Comparison of ENCODE assay signal across 8 cellular contexts in genomic region chr4:118592289-118592688, GRCh38.
DNase-seq lines count a peak whose midpoint lies in the region; ATAC-seq and TF ChIP-seq lines count a peak whose summit lies in the region.
"Not testable (repeated sequence)": the region's sequence is repeated elsewhere in the genome, so short reads cannot be mapped to it uniquely, and the experiment has no call there.

No MANE protein-coding gene starts in this region.

- not testable (repeated sequence) for H3K36me3 ChIP-seq in CD8-positive, alpha-beta T cell (ENCODE audit: insufficient read depth, low read length); Karpas-422 (ENCODE audit: insufficient read depth, low read length); brain microvascular endothelial cell (replicated peaks); lower lobe of right lung; prostate gland; transverse colon

- not testable (repeated sequence) for H4K20me1 ChIP-seq in Karpas-422 (ENCODE audit: insufficient read depth, low read depth, low read length)

- H3K36me3 Mint-ChIP-seq in CD8-positive, alpha-beta T cell; activated CD4-positive, alpha-beta T cell treated with anti-CD3 and anti-CD28 coated beads for 36 hours (ENCODE audit: low read depth): not testable (repeated sequence)

- peak overlapping the region; percentile 93 for H3K27ac ChIP-seq in CD8-positive, alpha-beta T cell (ENCODE audit: low read depth, low read length)
- not testable (repeated sequence) for H3K27ac ChIP-seq in Karpas-422 (ENCODE audit: low read length)
- H3K27ac ChIP-seq in brain microvascular endothelial cell (peak overlapping the region; percentile 95), lower lobe of right lung (peak overlapping the region; percentile 85), prostate gland (peak overlapping the region in 1 of 2 donors; percentile 78), transverse colon (peak overlapping the region; percentile 75 to 84 (median 82))

- H3K9me3 ChIP-seq in CD8-positive, alpha-beta T cell (ENCODE audit: low read length); Karpas-422 (ENCODE audit: low read length); lower lobe of right lung; prostate gland; transverse colon: not testable (repeated sequence)

- not testable (repeated sequence) for ATAC-seq in CD8-positive, alpha-beta T cell; activated CD4-positive, alpha-beta T cell treated with anti-CD3 and anti-CD28 coated beads for 36 hours; lower lobe of right lung

- H3K4me2 ChIP-seq in Karpas-422 (ENCODE audit: low read depth, low read length, poor library complexity, severe bottlenecking): peak overlapping the region; percentile 73

- intact Hi-C loops in CD8-positive, alpha-beta T cell (cut with DNase I, micrococcal nuclease): loop anchor here in 1 of 2 experiments (5.0 kb wide), 2 partner anchors 245 to 710 kb away; partner anchors contain the start of gene SEC24D
- intact Hi-C loops in activated CD4-positive, alpha-beta T cell treated with anti-CD3 and anti-CD28 coated beads for 36 hours (cut with DNase I, micrococcal nuclease): loop anchor here in 1 of 2 experiments (5.0 kb wide), 2 partner anchors 260 to 860 kb away; no protein-coding TSS in a partner anchor
- intact Hi-C loops in lower lobe of right lung (cut with DNase I); prostate gland (cut with DNase I); transverse colon (cut with DNase I; ENCODE audit: low total_unique reads): not testable (repeated sequence)

- H3K4me1 ChIP-seq in CD8-positive, alpha-beta T cell (ENCODE audit: insufficient read depth, low read length); lower lobe of right lung; prostate gland (replicated peaks); transverse colon: not testable (repeated sequence)
- peaks cover 11% of the 10 kb centered on the region for H3K4me1 ChIP-seq in Karpas-422 (ENCODE audit: low read length)

- H3K4me3 ChIP-seq in CD8-positive, alpha-beta T cell (ENCODE audit: low read depth, low read length): peak overlapping the region; percentile 65
- peak overlapping the region; percentile 74 for H3K4me3 ChIP-seq in Karpas-422 (ENCODE audit: low read length)
- peak overlapping the region; percentile 67 for H3K4me3 ChIP-seq in brain microvascular endothelial cell (ENCODE audit: low read depth, low read length)
- H3K4me3 ChIP-seq in fibroblast of the aortic adventitia (ENCODE audit: low read depth, low read length): peak overlapping the region; percentile 71
- peak overlapping the region; percentile 58 for H3K4me3 ChIP-seq in lower lobe of right lung
- H3K4me3 ChIP-seq in prostate gland: peak overlapping the region; percentile 39 to 40
- peak overlapping the region in 3 of 4 donors; percentile 50 to 54 (median 51) for H3K4me3 ChIP-seq in transverse colon

- peak overlapping the region; percentile 73 for H3K9ac ChIP-seq in Karpas-422 (ENCODE audit: low read length)

- CTCF ChIA-PET in CD8-positive, alpha-beta T cell (lab: Charles Lee): not testable (repeated sequence)
- CTCF ChIA-PET in activated CD4-positive, alpha-beta T cell treated with anti-CD3 and anti-CD28 coated beads for 36 hours (lab: Charles Lee): interaction anchor here (0.6 to 0.7 kb wide), 2 partner anchors 241 to 1323 kb away, joined by 3 read pairs; no protein-coding TSS in a partner anchor

- 94% methylated on average over 14 of the region's 14 CpGs for WGBS in prostate gland
- WGBS in transverse colon (ENCODE audit: low coverage in 1 of 2), 2 donors: 96 to 100% methylated on average over 1 to 14 of the region's 14 CpGs

- H3K4me1 Mint-ChIP-seq in CD8-positive, alpha-beta T cell (ENCODE audit: low read depth): peaks cover 15% of the 10 kb centered on the region
- H3K4me1 Mint-ChIP-seq in activated CD4-positive, alpha-beta T cell treated with anti-CD3 and anti-CD28 coated beads for 36 hours: not testable (repeated sequence)

- H3K79me2 ChIP-seq in Karpas-422 (ENCODE audit: low read length): not testable (repeated sequence)

- H3K27me3 Mint-ChIP-seq in CD8-positive, alpha-beta T cell (ENCODE audit: low read depth); activated CD4-positive, alpha-beta T cell treated with anti-CD3 and anti-CD28 coated beads for 36 hours: not testable (repeated sequence)

- not testable (repeated sequence) for H3K4me3 Mint-ChIP-seq in CD8-positive, alpha-beta T cell
- peak overlapping the region; percentile 93 for H3K4me3 Mint-ChIP-seq in activated CD4-positive, alpha-beta T cell treated with anti-CD3 and anti-CD28 coated beads for 36 hours

- not testable (repeated sequence) for TF ChIP-seq POLR2A in prostate gland (IDR thresholded peaks at IDR 0.05); transverse colon (IDR thresholded peaks at IDR 0.05)

- not testable (repeated sequence) for TF ChIP-seq EP300 in transverse colon (IDR thresholded peaks at IDR 0.05; ENCODE audit: low read depth)

- in situ Hi-C loops in brain microvascular endothelial cell (cut with HindIII; ENCODE audit: low pct_ligation_motif_present, low sequenced_read_pairs); transverse colon (cut with MboI; ENCODE audit: low pct_ligation_motif_present in 1 of 4, low pct_unique_long_range_greater_than_20kb in 1 of 4, low sequenced_read_pairs in 3 of 4): not testable (repeated sequence)

- POLR2A ChIA-PET in CD8-positive, alpha-beta T cell (lab: Charles Lee); activated CD4-positive, alpha-beta T cell treated with anti-CD3 and anti-CD28 coated beads for 36 hours (lab: Charles Lee): not testable (repeated sequence)

- not testable (repeated sequence) for H3K9me2 ChIP-seq in Karpas-422 (replicated peaks; ENCODE audit: insufficient read depth, low read length)

- not testable (repeated sequence) for H3K27ac Mint-ChIP-seq in CD8-positive, alpha-beta T cell
- H3K27ac Mint-ChIP-seq in activated CD4-positive, alpha-beta T cell treated with anti-CD3 and anti-CD28 coated beads for 36 hours: peak overlapping the region; percentile 98

- not testable (repeated sequence) for DNase-seq in CD8-positive, alpha-beta T cell; Karpas-422; activated CD4-positive, alpha-beta T cell treated with anti-CD3 and anti-CD28 coated beads for 36 hours; brain microvascular endothelial cell; fibroblast of the aortic adventitia (ENCODE audit: low read depth); lower lobe of right lung; prostate gland (ENCODE audit: low spot score); transverse colon

- not testable (repeated sequence) for H3K9me3 Mint-ChIP-seq in CD8-positive, alpha-beta T cell; activated CD4-positive, alpha-beta T cell treated with anti-CD3 and anti-CD28 coated beads for 36 hours (ENCODE audit: low read depth)

- not testable (repeated sequence) for H3K27me3 ChIP-seq in CD8-positive, alpha-beta T cell (ENCODE audit: insufficient read depth, low read length); Karpas-422 (ENCODE audit: low read length); brain microvascular endothelial cell (replicated peaks); lower lobe of right lung (ENCODE audit: low read depth); prostate gland (replicated peaks; ENCODE audit: insufficient read depth); transverse colon

- not testable (repeated sequence) for H2AFZ ChIP-seq in Karpas-422 (ENCODE audit: low read length)

- TF ChIP-seq CTCF in CD8-positive, alpha-beta T cell (IDR thresholded peaks at IDR 0.05); brain microvascular endothelial cell (IDR thresholded peaks at IDR 0.05; ENCODE audit: low read depth, low read length, missing control alignments); fibroblast of the aortic adventitia (IDR thresholded peaks at IDR 0.05; ENCODE audit: insufficient read depth, low read length); lower lobe of right lung (IDR thresholded peaks at IDR 0.05); prostate gland (IDR thresholded peaks at IDR 0.05); transverse colon (IDR thresholded peaks at IDR 0.05): not testable (repeated sequence)
